1 cellular context compared by ENCODE assay signal in the genomic region with DNA sequence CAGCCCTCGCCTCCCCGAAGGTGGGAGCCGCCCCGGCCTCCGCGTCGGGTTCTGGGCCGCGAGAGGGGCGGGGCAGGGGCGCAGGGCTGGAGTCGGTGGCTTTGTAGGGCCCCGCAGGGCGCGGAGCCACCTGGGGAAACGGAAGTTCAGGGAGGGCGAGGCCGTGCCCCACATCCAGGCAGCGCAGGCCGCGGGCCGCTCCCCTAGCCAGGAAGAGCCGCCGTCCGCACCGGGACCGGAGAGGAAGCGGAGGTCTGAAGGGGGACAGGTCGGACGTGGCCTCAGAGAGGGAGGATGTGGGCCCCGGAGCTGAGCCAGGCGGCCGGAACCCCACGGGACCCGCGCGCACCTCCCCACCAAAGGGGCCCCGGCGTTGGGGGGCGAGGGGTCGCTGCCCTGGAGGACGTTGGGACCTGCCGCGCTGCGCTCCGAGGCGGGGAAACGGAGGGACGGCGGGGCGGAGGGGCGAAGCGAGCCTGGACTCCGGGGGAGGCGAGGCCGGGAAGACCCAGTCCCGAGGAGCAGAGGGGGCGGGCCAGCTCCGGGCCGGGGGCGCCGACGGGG.
A peak's percentile ranks its signal among the peaks of the same experiment; 100 is the strongest.
TF ChIP-seq lines count a peak whose summit lies in the region.

No MANE protein-coding gene starts in this region.

TF ChIP-seq in K562, 482 proteins besides CTCF, POLR2A, EP300 and RAD21:
- no peak for TF ChIP-seq RBBP5 (IDR thresholded peaks at IDR 0.05; ENCODE audit: borderline replicate concordance, insufficient read depth, low read length, poor library complexity, severe bottlenecking)
- TF ChIP-seq HNRNPL (IDR thresholded peaks at IDR 0.05; ENCODE audit: low read depth, low read length) = peak; percentile 52; the same call in 1 of the 2 replicates
- TF ChIP-seq, protein P1, sequence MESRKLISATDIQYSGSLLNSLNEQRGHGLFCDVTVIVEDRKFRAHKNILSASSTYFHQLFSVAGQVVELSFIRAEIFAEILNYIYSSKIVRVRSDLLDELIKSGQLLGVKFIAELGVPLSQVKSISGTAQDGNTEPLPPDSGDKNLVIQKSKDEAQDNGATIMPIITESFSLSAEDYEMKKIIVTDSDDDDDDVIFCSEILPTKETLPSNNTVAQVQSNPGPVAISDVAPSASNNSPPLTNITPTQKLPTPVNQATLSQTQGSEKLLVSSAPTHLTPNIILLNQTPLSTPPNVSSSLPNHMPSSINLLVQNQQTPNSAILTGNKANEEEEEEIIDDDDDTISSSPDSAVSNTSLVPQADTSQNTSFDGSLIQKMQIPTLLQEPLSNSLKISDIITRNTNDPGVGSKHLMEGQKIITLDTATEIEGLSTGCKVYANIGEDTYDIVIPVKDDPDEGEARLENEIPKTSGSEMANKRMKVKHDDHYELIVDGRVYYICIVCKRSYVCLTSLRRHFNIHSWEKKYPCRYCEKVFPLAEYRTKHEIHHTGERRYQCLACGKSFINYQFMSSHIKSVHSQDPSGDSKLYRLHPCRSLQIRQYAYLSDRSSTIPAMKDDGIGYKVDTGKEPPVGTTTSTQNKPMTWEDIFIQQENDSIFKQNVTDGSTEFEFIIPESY (CRISPR knock-in tag; IDR thresholded peaks at IDR 0.05) = peak; percentile 94
- no peak for TF ChIP-seq PTBP1 (IDR thresholded peaks at IDR 0.05; ENCODE audit: low read depth, low read length)
- 0 out of 2 replicates have a peak, but pooled peaks have one; percentile 31 for TF ChIP-seq POLR2G (IDR thresholded peaks at IDR 0.05; ENCODE audit: low read depth, low read length)
TF ChIP-seq in K562: peak in this region for 3.
